In genomic region chr17:45132302-45132568, GRCh38 we compare ENCODE assay signal across 8 cellular contexts. TPM values are rescaled to one million over a fixed set of nuclear protein-coding genes. Genes with fewer than 3 reads are reported as not detected.
DNase-seq lines count a peak whose midpoint lies in the region; ATAC-seq and TF ChIP-seq lines count a peak whose summit lies in the region.

TSS of gene PLCD3 (minus strand) at chr17:45132515. CDS start at chr17:45132410, 105 bp downstream.

- no peaks in the 10 kb centered on the region for H3K79me1 ChIP-seq in mesendoderm (ENCODE audit: low read length)

- H3K79me2 ChIP-seq in Loucy (ENCODE audit: insufficient read depth, low read length) (peaks cover 14% of the 10 kb centered on the region; the same call in 1 of the 2 replicates), mesendoderm (ENCODE audit: control insufficient read depth, insufficient read depth, low read length) (no peaks in the 10 kb centered on the region)

- peaks cover 21 to 61% (median 34%) of the 10 kb centered on the region in 10 experiments for H3K4me1 ChIP-seq in BLaER1 treated with 17β-estradiol and CSF1 and Interleukin-3, amounts not matched to agents 10 nM and 100 nM
- H3K4me1 ChIP-seq in Loucy (ENCODE audit: insufficient read depth, low read length, poor library complexity, severe bottlenecking) = peaks cover 16% of the 10 kb centered on the region
- H3K4me1 ChIP-seq in mesendoderm (ENCODE audit: control insufficient read depth, low read depth, low read length) = peaks cover 5% of the 10 kb centered on the region

- no peak within 1 kb of the TSS for H2AK5ac ChIP-seq in mesendoderm (ENCODE audit: low read length)

- peak within 1 kb of the TSS; percentile 91 for H3K56ac ChIP-seq in mesendoderm (ENCODE audit: low read length)

- no peaks in the 10 kb centered on the region for H3K9me2 ChIP-seq in Loucy (replicated peaks; ENCODE audit: low read depth, low read length)

- peaks cover 0 to 44% (median 8%) of the 10 kb centered on the region in 11 experiments; a peak in 9 of 22 replicates for H4K20me1 ChIP-seq in BLaER1 treated with 17β-estradiol and CSF1 and Interleukin-3, amounts not matched to agents 10 nM and 100 nM
- H4K20me1 ChIP-seq in Loucy (ENCODE audit: insufficient read depth, low read length, poor library complexity, severe bottlenecking) = no peaks in the 10 kb centered on the region

- H3K23ac ChIP-seq in mesendoderm (ENCODE audit: low read length) = no peak within 1 kb of the TSS

- no peak for TF ChIP-seq CTCF in Loucy (conservative IDR thresholded peaks at IDR 0.05; ENCODE audit: low read length)

- no peak within 1 kb of the TSS for H2BK5ac ChIP-seq in mesendoderm (ENCODE audit: low read length)

- H2BK120ac ChIP-seq in mesendoderm (ENCODE audit: low read depth, low read length) = no peak within 1 kb of the TSS

- WGBS in mesendoderm (ENCODE audit: extremely low coverage, insufficient coverage, low lambda C conversion rate) = no CpG with 5 or more reads among the region's 38 CpGs

- H3K4me2 ChIP-seq in BLaER1 treated with 17β-estradiol and CSF1 and Interleukin-3, amounts not matched to agents 10 nM and 100 nM = peak within 1 kb of the TSS; percentile 96 to 100 (median 100)
- H3K4me2 ChIP-seq in Loucy (ENCODE audit: low read depth, low read length, poor library complexity, severe bottlenecking) = peak within 1 kb of the TSS; percentile 100
- H3K4me2 ChIP-seq in mesendoderm (ENCODE audit: low read length) = peak within 1 kb of the TSS; percentile 98

- peak within 1 kb of the TSS; percentile 78 to 88 (median 81) for H3K4me3 ChIP-seq in BLaER1 treated with 17β-estradiol and CSF1 and Interleukin-3, amounts not matched to agents 10 nM and 100 nM
- H3K4me3 ChIP-seq in Loucy (ENCODE audit: low read length, poor library complexity, severe bottlenecking) (peak within 1 kb of the TSS; percentile 96), mesendoderm (ENCODE audit: low read length) (peak within 1 kb of the TSS; percentile 62)

- H3K18ac ChIP-seq in mesendoderm (ENCODE audit: low read length) = peak within 1 kb of the TSS; percentile 62

- 0 out of 22 replicates have a peak, but pooled peaks cover 0 to 6% (median 0%) of the 10 kb centered on the region in 11 experiments for H3K36me3 ChIP-seq in BLaER1 treated with 17β-estradiol and CSF1 and Interleukin-3, amounts not matched to agents 10 nM and 100 nM
- no peaks in the 10 kb centered on the region for H3K36me3 ChIP-seq in Loucy (ENCODE audit: insufficient read depth, low read length)
- H3K36me3 ChIP-seq in mesendoderm (ENCODE audit: control insufficient read depth, insufficient read depth, low read length) = no peaks in the 10 kb centered on the region

- H3K9ac ChIP-seq in BLaER1 treated with 17β-estradiol and CSF1 and Interleukin-3, amounts not matched to agents 10 nM and 100 nM = peak within 1 kb of the TSS; percentile 76 to 86 (median 83)
- peak within 1 kb of the TSS; percentile 71 for H3K9ac ChIP-seq in Loucy (ENCODE audit: low read depth, low read length, poor library complexity, severe bottlenecking)
- H3K9ac ChIP-seq in mesendoderm (ENCODE audit: low read length) = peak within 1 kb of the TSS; percentile 84

- no peaks in the 10 kb centered on the region for H3K27me3 ChIP-seq in BLaER1 treated with 17β-estradiol and CSF1 and Interleukin-3, amounts not matched to agents 10 nM and 100 nM
- H3K27me3 ChIP-seq in Loucy (ENCODE audit: insufficient read depth, low read length, poor library complexity, severe bottlenecking) (no peaks in the 10 kb centered on the region), mesendoderm (ENCODE audit: insufficient read depth, low read length, poor library complexity) (no peaks in the 10 kb centered on the region)

- no peak within 1 kb of the TSS for H2BK15ac ChIP-seq in mesendoderm (replicated peaks; ENCODE audit: low read depth)

- DNase-seq in mesendoderm = no peak
- no peak for DNase-seq in ureter (ENCODE audit: low spot score)
- DNase-seq in AG20443 (ENCODE audit: low spot score) = no peak
- no peak for DNase-seq in AML-193 (lab: John Stamatoyannopoulos, UW)

- peak within 1 kb of the TSS; percentile 54 to 85 (median 77); a peak in 21 of 22 replicates for H3K27ac ChIP-seq in BLaER1 treated with 17β-estradiol and CSF1 and Interleukin-3, amounts not matched to agents 10 nM and 100 nM
- peak within 1 kb of the TSS; percentile 97 for H3K27ac ChIP-seq in cingulate gyrus (ENCODE audit: low read depth, low read length)
- H3K27ac ChIP-seq in mesendoderm (ENCODE audit: low read depth, low read length) = no peak within 1 kb of the TSS

- H4K8ac ChIP-seq in mesendoderm (ENCODE audit: low read depth, low read length) = no peak within 1 kb of the TSS

- H2AFZ ChIP-seq in Loucy (ENCODE audit: low read length) = peak within 1 kb of the TSS; percentile 99

- no peaks in the 10 kb centered on the region for H3K9me3 ChIP-seq in BLaER1 treated with 17β-estradiol and CSF1 and Interleukin-3, amounts not matched to agents 10 nM and 100 nM (replicated peaks in 1 of 11)
- no peaks in the 10 kb centered on the region for H3K9me3 ChIP-seq in Loucy (ENCODE audit: insufficient read depth, low read depth, low read length)

- ATAC-seq in HG02571 (IDR thresholded peaks at IDR 0.05; ENCODE audit: unreplicated experiment) = no peak

- H3K4ac ChIP-seq in mesendoderm (ENCODE audit: low read depth, low read length) = no peak within 1 kb of the TSS

- H4K5ac ChIP-seq in mesendoderm (ENCODE audit: low read length) = no peak within 1 kb of the TSS

- H3F3A ChIP-seq in Loucy (ENCODE audit: low read depth) = no peaks in the 10 kb centered on the region

RNA-seq across cellular contexts. Expression of gene PLCD3, which starts in this region (rescaled TPM):
- 14.9 TPM for polyA plus RNA-seq in mesendoderm (2013, experiment 1 of 2)
- polyA plus RNA-seq in mesendoderm (2013, experiment 2 of 2) = 14.1 TPM
- 153 TPM for total RNA-seq in ureter
